19 cellular contexts compared by ENCODE assay signal in the genomic region with DNA sequence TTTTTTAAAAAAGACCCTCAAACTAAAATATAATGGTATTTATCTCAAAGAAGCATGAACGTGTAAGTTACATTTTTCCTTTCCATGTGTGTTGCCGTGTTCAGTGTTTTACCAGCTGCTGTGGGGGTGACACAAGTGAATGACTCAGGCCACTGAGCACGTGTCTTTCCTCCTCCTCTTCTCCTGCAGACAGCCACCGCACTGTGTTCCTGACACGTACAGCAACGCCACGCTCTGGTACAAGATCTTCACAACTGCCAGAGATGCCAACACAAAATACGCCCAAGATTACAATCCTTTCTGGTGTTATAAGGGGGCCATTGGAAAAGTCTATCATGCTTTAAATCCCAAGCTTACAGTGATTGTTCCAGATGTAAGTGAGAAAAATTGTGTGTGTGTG. TPM values are rescaled to one million over a fixed set of nuclear protein-coding genes. Genes with fewer than 3 reads are reported as not detected.
DNase-seq lines count a peak whose midpoint lies in the region; ATAC-seq and TF ChIP-seq lines count a peak whose summit lies in the region.
"Had no signal": no experiment of that assay in that cellular context is flagged by ENCODE, and none has a peak within 500 bp of the region (broad histone marks: within the 10 kb centered on the region; RNA-seq: fewer than 3 reads in every experiment).

No MANE protein-coding gene starts in this region.

- peaks cover 14% of the 10 kb centered on the region for H3K36me3 Mint-ChIP-seq in activated naive CD8-positive, alpha-beta T cell treated with anti-CD3 and anti-CD28 coated beads for 36 hours
- peaks cover 34% of the 10 kb centered on the region for H3K36me3 Mint-ChIP-seq in activated naive CD8-positive, alpha-beta T cell treated with anti-CD3 and anti-CD28 coated beads, Interleukin-2, amount 50 U/mL, for 24 hours (ENCODE audit: low read depth)
- H3K36me3 Mint-ChIP-seq in endothelial cell (ENCODE audit: low read depth, unreplicated experiment) = peaks cover 25% of the 10 kb centered on the region

- peaks cover 5% of the 10 kb centered on the region for H3K4me1 ChIP-seq in upper lobe of right lung
- H3K4me1 ChIP-seq: ascending aorta had no signal

- peaks cover 15% of the 10 kb centered on the region for H3K36me3 ChIP-seq in MG63
- H3K36me3 ChIP-seq in upper lobe of right lung = peaks cover 98% of the 10 kb centered on the region

- H3K9me3 ChIP-seq in MG63 (no peaks in the 10 kb centered on the region), upper lobe of right lung (no peaks in the 10 kb centered on the region)
- H3K9me3 ChIP-seq: ascending aorta, transverse colon had no signal

- no peak overlapping the region for H3K4me3 Mint-ChIP-seq in activated naive CD8-positive, alpha-beta T cell treated with anti-CD3 and anti-CD28 coated beads for 36 hours
- H3K4me3 Mint-ChIP-seq in activated naive CD8-positive, alpha-beta T cell treated with anti-CD3 and anti-CD28 coated beads, Interleukin-2, amount 50 U/mL, for 24 hours = no peak overlapping the region
- H3K4me3 Mint-ChIP-seq in endothelial cell (ENCODE audit: unreplicated experiment) = peak overlapping the region; percentile 33
- H3K4me3 Mint-ChIP-seq: activated CD8-positive, alpha-beta T cell treated with anti-CD3 and anti-CD28 coated beads for 36 hours; CD14-positive monocyte; natural killer cell treated with Interleukin-12 subunit alpha and Interleukin-12 subunit beta and Interleukin-15 and Interleukin-18, amount 100 ng/mL, for 72 hours had no signal

- peak overlapping the region; percentile 7 for H3K27ac Mint-ChIP-seq in activated naive CD8-positive, alpha-beta T cell treated with anti-CD3 and anti-CD28 coated beads for 36 hours
- no peak overlapping the region for H3K27ac Mint-ChIP-seq in activated naive CD8-positive, alpha-beta T cell treated with anti-CD3 and anti-CD28 coated beads, Interleukin-2, amount 50 U/mL, for 24 hours
- H3K27ac Mint-ChIP-seq in endothelial cell (ENCODE audit: unreplicated experiment) = peak overlapping the region; percentile 32
- H3K27ac Mint-ChIP-seq: activated CD8-positive, alpha-beta T cell treated with anti-CD3 and anti-CD28 coated beads for 36 hours; natural killer cell treated with Interleukin-12 subunit alpha and Interleukin-12 subunit beta and Interleukin-15 and Interleukin-18, amount 100 ng/mL, for 72 hours had no signal

- no peak for TF ChIP-seq CTCF in endothelial cell (IDR thresholded peaks at IDR 0.05; ENCODE audit: unreplicated experiment)
- no peak for TF ChIP-seq CTCF in upper lobe of right lung (IDR thresholded peaks at IDR 0.05)

- no peak for DNase-seq in activated naive CD8-positive, alpha-beta T cell treated with anti-CD3 and anti-CD28 coated beads for 36 hours
- DNase-seq in activated naive CD8-positive, alpha-beta T cell treated with anti-CD3 and anti-CD28 coated beads, Interleukin-2, amount 50 U/mL, for 24 hours = no peak
- DNase-seq in endothelial cell (ENCODE audit: low spot score) = no peak
- DNase-seq in myocyte (ENCODE audit: low read depth) = peak; percentile 95
- no peak for DNase-seq in MG63
- no peak for DNase-seq in effector CD8-positive, alpha-beta T cell (lab: John Stamatoyannopoulos, UW)
- DNase-seq in upper lobe of right lung = no peak
- DNase-seq: 8988T; activated CD8-positive, alpha-beta T cell treated with anti-CD3 and anti-CD28 coated beads for 36 hours; NCI-H2081 treated with DMSO at 0.1 percent for 48 hours; right cardiac atrium; stimulated activated CD4-positive, alpha-beta T cell treated with anti-CD3 and anti-CD28 coated beads, Interleukin-4, amount 100 ng/mL, for 1 hour; transverse colon had no signal

- H3K9me3 Mint-ChIP-seq in activated naive CD8-positive, alpha-beta T cell treated with anti-CD3 and anti-CD28 coated beads for 36 hours = no peaks in the 10 kb centered on the region
- no peaks in the 10 kb centered on the region for H3K9me3 Mint-ChIP-seq in activated naive CD8-positive, alpha-beta T cell treated with anti-CD3 and anti-CD28 coated beads, Interleukin-2, amount 50 U/mL, for 24 hours
- no peaks in the 10 kb centered on the region for H3K9me3 Mint-ChIP-seq in endothelial cell (ENCODE audit: unreplicated experiment)
- H3K9me3 Mint-ChIP-seq: activated CD8-positive, alpha-beta T cell treated with anti-CD3 and anti-CD28 coated beads for 36 hours; CD14-positive monocyte; natural killer cell treated with Interleukin-12 subunit alpha and Interleukin-12 subunit beta and Interleukin-15 and Interleukin-18, amount 100 ng/mL, for 72 hours had no signal

- H3K27ac ChIP-seq in temporal lobe (ENCODE audit: low read depth, low read length) (peak overlapping the region; percentile 75), upper lobe of right lung (no peak overlapping the region)
- H3K27ac ChIP-seq: ascending aorta, transverse colon, VCaP had no signal

- intact Hi-C loops in upper lobe of right lung (cut with DNase I) = no loop called here

- no peaks in the 10 kb centered on the region for H3K27me3 ChIP-seq in MG63
- no peaks in the 10 kb centered on the region for H3K27me3 ChIP-seq in upper lobe of right lung
- H3K27me3 ChIP-seq: ascending aorta, transverse colon had no signal

- H3K4me3 ChIP-seq in MG63 (no peak overlapping the region), upper lobe of right lung (no peak overlapping the region)
- H3K4me3 ChIP-seq: ascending aorta, transverse colon had no signal

- no peaks in the 10 kb centered on the region for H3K4me1 Mint-ChIP-seq in activated naive CD8-positive, alpha-beta T cell treated with anti-CD3 and anti-CD28 coated beads for 36 hours
- H3K4me1 Mint-ChIP-seq in activated naive CD8-positive, alpha-beta T cell treated with anti-CD3 and anti-CD28 coated beads, Interleukin-2, amount 50 U/mL, for 24 hours = no peaks in the 10 kb centered on the region
- no peaks in the 10 kb centered on the region for H3K4me1 Mint-ChIP-seq in endothelial cell (ENCODE audit: unreplicated experiment)
- H3K4me1 Mint-ChIP-seq: CD14-positive monocyte had no signal

- ATAC-seq in activated naive CD8-positive, alpha-beta T cell treated with anti-CD3 and anti-CD28 coated beads, Interleukin-2, amount 50 U/mL, for 24 hours = no peak
- ATAC-seq in upper lobe of right lung = no peak
- ATAC-seq: activated CD8-positive, alpha-beta T cell treated with anti-CD3 and anti-CD28 coated beads for 36 hours; natural killer cell treated with Interleukin-12 subunit alpha and Interleukin-12 subunit beta and Interleukin-15 and Interleukin-18, amount 100 ng/mL, for 72 hours; Panc1; right cardiac atrium had no signal

- no peaks in the 10 kb centered on the region for H3K27me3 Mint-ChIP-seq in activated naive CD8-positive, alpha-beta T cell treated with anti-CD3 and anti-CD28 coated beads for 36 hours
- H3K27me3 Mint-ChIP-seq in activated naive CD8-positive, alpha-beta T cell treated with anti-CD3 and anti-CD28 coated beads, Interleukin-2, amount 50 U/mL, for 24 hours = no peaks in the 10 kb centered on the region
- peaks cover 2% of the 10 kb centered on the region for H3K27me3 Mint-ChIP-seq in endothelial cell (ENCODE audit: unreplicated experiment)
- H3K27me3 Mint-ChIP-seq: activated CD8-positive, alpha-beta T cell treated with anti-CD3 and anti-CD28 coated beads for 36 hours; natural killer cell treated with Interleukin-12 subunit alpha and Interleukin-12 subunit beta and Interleukin-15 and Interleukin-18, amount 100 ng/mL, for 72 hours had no signal

RNA-seq across cellular contexts. Expression of a gene that starts 29.7 kb away (rescaled TPM):
- total RNA-seq in activated naive CD8-positive, alpha-beta T cell treated with anti-CD3 and anti-CD28 coated beads for 36 hours = 10 to 100 TPM; 80.3 to 82.6 TPM
- total RNA-seq in endothelial cell (ENCODE audit: unreplicated experiment) (97.7 TPM), myocyte (154 TPM in 2 replicates), temporal lobe (36.6 TPM), upper lobe of right lung (114 TPM)
- 77.8 TPM for polyA plus RNA-seq in myocyte (2012)
- 42.3 and 55.4 TPM in 2 replicates for total RNA-seq in MG63 (2014; rRNA removed; shearing (Covaris generic); ENCODE audit: low replicate concordance)

RNA-seq across cellular contexts. Expression of a gene that starts 44.6 kb away (rescaled TPM):
- total RNA-seq in activated naive CD8-positive, alpha-beta T cell treated with anti-CD3 and anti-CD28 coated beads for 36 hours = 10 to 100 TPM; 77.9 to 87.1 TPM
- total RNA-seq in endothelial cell (ENCODE audit: unreplicated experiment) = 53.5 TPM
- 456 and 500 TPM in 2 replicates for total RNA-seq in myocyte
- polyA plus RNA-seq in myocyte (2012) = 233 TPM
- total RNA-seq in temporal lobe = 38.1 TPM
- 71.7 and 112 TPM in 2 replicates for total RNA-seq in MG63 (2014; rRNA removed; shearing (Covaris generic); ENCODE audit: low replicate concordance)
- 129 TPM for total RNA-seq in upper lobe of right lung

RNA-seq across cellular contexts. Expression of a gene that starts 45.9 kb away (rescaled TPM):
- 10 to 100 TPM; 16.7 to 17.8 TPM for total RNA-seq in activated naive CD8-positive, alpha-beta T cell treated with anti-CD3 and anti-CD28 coated beads for 36 hours
- total RNA-seq in endothelial cell (ENCODE audit: unreplicated experiment) (12.8 TPM), myocyte (25.2 and 42.2 TPM in 2 replicates), temporal lobe (10.6 TPM), upper lobe of right lung (20.0 TPM)
- 16.8 TPM for polyA plus RNA-seq in myocyte (2012)
- total RNA-seq in MG63 (2014; rRNA removed; shearing (Covaris generic); ENCODE audit: low replicate concordance) = 3.9 and 6.8 TPM in 2 replicates
